In the genomic region with DNA sequence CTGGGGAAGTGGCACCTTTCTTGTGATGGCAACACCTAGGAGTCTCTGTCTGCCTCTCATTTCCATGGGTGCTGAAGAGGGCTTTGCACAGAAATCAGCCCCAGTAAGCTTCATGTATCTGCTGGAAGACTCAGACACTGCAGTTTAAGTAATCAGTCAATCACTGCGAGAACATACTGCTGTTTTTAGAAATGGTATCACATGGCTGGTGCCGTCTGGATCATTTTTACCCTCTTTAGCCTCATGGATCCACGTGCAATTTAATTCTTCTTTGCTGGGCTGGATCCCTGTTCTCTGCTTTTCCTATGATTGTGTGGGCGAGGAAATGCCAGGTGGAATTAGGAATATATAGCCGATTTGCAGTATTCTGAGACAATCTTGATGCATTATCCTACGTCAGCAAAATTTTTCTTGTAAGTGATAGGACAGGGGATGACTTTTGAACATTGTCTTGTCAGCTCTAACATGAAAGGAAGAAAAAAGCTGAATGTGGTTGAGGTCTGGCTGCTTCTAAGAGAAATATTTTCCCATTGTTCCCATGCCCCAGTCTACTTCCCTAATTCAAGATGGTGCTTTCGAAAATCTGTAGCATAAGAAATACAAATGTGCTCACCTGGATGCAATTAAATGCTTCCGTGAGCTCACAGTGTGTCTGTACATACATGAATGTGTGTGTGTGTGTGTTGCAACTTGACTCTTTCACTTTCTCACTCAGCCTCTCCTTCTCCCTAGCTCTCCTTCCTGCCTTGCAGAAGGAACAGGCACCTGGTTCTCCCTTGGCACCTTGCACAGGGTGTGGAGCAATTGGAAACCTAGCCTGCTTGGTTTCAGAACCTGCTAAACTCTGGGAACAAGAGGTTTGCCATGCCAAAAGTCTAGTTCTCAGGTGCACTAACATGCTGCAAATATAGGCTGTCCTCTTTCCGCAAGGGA, we compare ENCODE assay signal across 23 cellular contexts.
DNase-seq lines count a peak whose midpoint lies in the region; ATAC-seq, FAIRE-seq and TF ChIP-seq lines count a peak whose summit lies in the region.
"Had no signal": no experiment of that assay in that cellular context is flagged by ENCODE, and none has a peak within 500 bp of the region (broad histone marks: within the 10 kb centered on the region; RNA-seq: fewer than 3 reads in every experiment).

No MANE protein-coding gene starts in this region.

- H3K4me2 ChIP-seq in HepG2 (ENCODE audit: low read depth, low read length) (no peak overlapping the region), K562 (ENCODE audit: insufficient read depth, low read length) (no peak overlapping the region)

- H4K20me1 ChIP-seq in HepG2 (ENCODE audit: insufficient read depth, low read length) (no peaks in the 10 kb centered on the region; the same call in 1 of the 2 replicates), K562 (replicated peaks; ENCODE audit: control insufficient read depth, insufficient read depth, low read length) (no peaks in the 10 kb centered on the region)

- H2AFZ ChIP-seq in HepG2 (ENCODE audit: low read length) (no peak overlapping the region), K562 (ENCODE audit: low read depth, low read length) (no peak overlapping the region)

- H3K27me3 Mint-ChIP-seq in WTC11 (ENCODE audit: low read depth): peaks cover 5% of the 10 kb centered on the region

- H3K4me1 Mint-ChIP-seq in WTC11: peaks cover 13% of the 10 kb centered on the region

- TF ChIP-seq CTCF in HepG2 (CRISPR knock-in tag; IDR thresholded peaks at IDR 0.05) (no peak), right lobe of liver (IDR thresholded peaks at IDR 0.05) (no peak), K562 (IDR thresholded peaks at IDR 0.05 in 2 of 3, conservative IDR thresholded peaks at IDR 0.05 in 1 of 3; ENCODE audit: insufficient read depth in 2 of 3, low read depth in 1 of 3, low read length in 3 of 3) (no peak), WTC11 (IDR thresholded peaks at IDR 0.05) (no peak), RWPE1 (conservative IDR thresholded peaks at IDR 0.05; ENCODE audit: low read depth) (no peak)

- no peaks in the 10 kb centered on the region for H3K79me2 ChIP-seq in HepG2 (ENCODE audit: insufficient read depth, low read length)
- H3K79me2 ChIP-seq in K562 (ENCODE audit: control insufficient read depth, insufficient read depth, low read length): no peaks in the 10 kb centered on the region

- H3K4me3 Mint-ChIP-seq in WTC11: no peak overlapping the region
- H3K4me3 Mint-ChIP-seq: CD14-positive monocyte; CD8-positive, alpha-beta T cell; IgD-negative memory B cell had no signal

- TF ChIP-seq RAD21 in HepG2 (CRISPR knock-in tag; IDR thresholded peaks at IDR 0.05): no peak
- no peak for TF ChIP-seq RAD21 in K562 (CRISPR knock-in tag; conservative IDR thresholded peaks at IDR 0.05 in 1 of 2, IDR thresholded peaks at IDR 0.05 in 1 of 2)

- CTCF ChIA-PET in HepG2 (lab: Yijun Ruan, JAX; ENCODE audit: low intra/inter-chr PET ratio, low total read pairs) (no interaction called here), K562 (lab: Yijun Ruan, JAX; ENCODE audit: low intra/inter-chr PET ratio) (no interaction called here), WTC11 (lab: Charles Lee) (interaction anchor here (0.7 to 1.7 kb wide), 8 partner anchors 16 to 554 kb away, joined by 3 to 5 read pairs (median 3); no protein-coding TSS in a partner anchor), RWPE1 (lab: Yijun Ruan, JAX) (interaction anchor here (0.6 to 0.8 kb wide), 3 partner anchors 17 to 254 kb away, joined by 3 read pairs; no protein-coding TSS in a partner anchor)

- H3K4me3 ChIP-seq in HepG2 (replicated peaks in 1 of 3; ENCODE audit: insufficient read depth in 1 of 3, low read depth in 2 of 3, low read length in 3 of 3) (no peak overlapping the region), right lobe of liver (no peak overlapping the region), K562 (no peak overlapping the region)
- H3K4me3 ChIP-seq: HAP-1 had no signal

- FAIRE-seq in HepG2 (lab: Jason Lieb, UNC) (no peak), K562 (lab: Jason Lieb, UNC) (no peak)
- FAIRE-seq: A204.1, D721Med, GM12892, GM19239 had no signal

- H3K9me3 Mint-ChIP-seq in WTC11: no peaks in the 10 kb centered on the region
- H3K9me3 Mint-ChIP-seq: CD8-positive, alpha-beta T cell had no signal

- WGBS in HepG2 (ENCODE audit: low lambda C conversion rate): 15% methylated on average over 9 of the region's 9 CpGs
- 53% methylated on average over 9 of the region's 9 CpGs for WGBS in right lobe of liver (ENCODE audit: insufficient coverage, low coverage, low lambda C conversion rate, missing lambda C conversion rate)
- 0% methylated on average over 8 of the region's 9 CpGs for WGBS in K562 (ENCODE audit: insufficient coverage, low coverage, missing lambda C conversion rate)

- no peaks in the 10 kb centered on the region for H3K9me1 ChIP-seq in K562 (ENCODE audit: control insufficient read depth, insufficient read depth, low read length)

- TF ChIP-seq EP300 in HepG2 (IDR thresholded peaks at IDR 0.05; ENCODE audit: low read depth in 2 of 2, low read length in 2 of 2) (no peak), HepG2 (CRISPR knock-in tag; IDR thresholded peaks at IDR 0.05; ENCODE audit: borderline replicate concordance) (no peak), K562 (IDR thresholded peaks at IDR 0.05; ENCODE audit: low read length) (no peak)

- H3K36me3 ChIP-seq in HepG2 (replicated peaks in 1 of 2; ENCODE audit: control insufficient read depth in 1 of 2, insufficient read depth in 2 of 2, low read length in 2 of 2): no peaks in the 10 kb centered on the region
- no peaks in the 10 kb centered on the region for H3K36me3 ChIP-seq in right lobe of liver
- no peaks in the 10 kb centered on the region for H3K36me3 ChIP-seq in K562 (ENCODE audit: control insufficient read depth, insufficient read depth, low read length)
- H3K36me3 ChIP-seq: HAP-1 had no signal

- no peak overlapping the region for H3K27ac Mint-ChIP-seq in WTC11
- H3K27ac Mint-ChIP-seq: CD14-positive monocyte; CD8-positive, alpha-beta T cell; IgD-negative memory B cell had no signal

- in situ Hi-C loops in HepG2 (cut with HindIII; ENCODE audit: extremely low pct_ligation_motif_present, low pct_unique_long_range_greater_than_20kb) (loop anchor here (25.0 kb wide), 1 partner anchor 564 kb away; no protein-coding TSS in a partner anchor), K562 (cut with MboI) (loop anchor here (25.0 kb wide), 1 partner anchor 539 kb away; no protein-coding TSS in a partner anchor)

- no peaks in the 10 kb centered on the region for H3K4me1 ChIP-seq in HepG2 (ENCODE audit: insufficient read depth, low read length)
- no peaks in the 10 kb centered on the region for H3K4me1 ChIP-seq in right lobe of liver
- no peaks in the 10 kb centered on the region for H3K4me1 ChIP-seq in K562 (replicated peaks in 1 of 2; ENCODE audit: control insufficient read depth in 2 of 2, insufficient read depth in 2 of 2, low read length in 2 of 2)
- H3K4me1 ChIP-seq: HAP-1 had no signal

- DNase-seq in HepG2 (ENCODE audit: low spot score): no peak
- no peak for DNase-seq in right lobe of liver
- DNase-seq in K562 (ENCODE audit: extremely low read depth in 1 of 4, low spot score in 3 of 4): no peak
- no peak for DNase-seq in activated naive CD4-positive, alpha-beta T cell treated with anti-CD3 and anti-CD28 coated beads, Interleukin-2, amount 50 U/mL, for 16 hours
- no peak for DNase-seq in WTC11 (ENCODE audit: low spot score)
- DNase-seq in RWPE1 (ENCODE audit: low spot score): no peak
- DNase-seq: CD8-positive, alpha-beta T cell; COR-L47; DMS153; DMS79 treated with DMSO at 0.1 percent for 48 hours; EL; GDM1; GOT3 had no signal

- intact Hi-C loops in HepG2 (cut with micrococcal nuclease; ENCODE audit: unreplicated experiment): no loop called here
- intact Hi-C loops in right lobe of liver (cut with DNase I): no loop called here
- intact Hi-C loops in K562 (cut with micrococcal nuclease): loop anchor here (5.0 kb wide), 1 partner anchor 549 kb away; no protein-coding TSS in a partner anchor

- H3K36me3 Mint-ChIP-seq in WTC11: no peaks in the 10 kb centered on the region
- H3K36me3 Mint-ChIP-seq: CD14-positive monocyte; CD8-positive, alpha-beta T cell; IgD-negative memory B cell had no signal

- H3K9ac ChIP-seq in HepG2 (ENCODE audit: insufficient read depth, low read depth, low read length) (no peak overlapping the region), K562 (ENCODE audit: insufficient read depth in 1 of 2, low read depth in 2 of 2, low read length in 2 of 2) (no peak overlapping the region)

- TF ChIP-seq POLR2A in HepG2 (IDR thresholded peaks at IDR 0.05; ENCODE audit: insufficient read depth in 1 of 2, low read depth in 2 of 2, low read length in 2 of 2) (no peak), right lobe of liver (IDR thresholded peaks at IDR 0.05) (no peak), K562 (conservative IDR thresholded peaks at IDR 0.05) (no peak)

- no peak overlapping the region for H3K27ac ChIP-seq in HepG2 (ENCODE audit: extremely low read length, insufficient read depth, low read length)
- no peak overlapping the region for H3K27ac ChIP-seq in right lobe of liver
- no peak overlapping the region for H3K27ac ChIP-seq in K562 (ENCODE audit: extremely low read depth, low read depth, low read length)
- peak overlapping the region; percentile 33 for H3K27ac ChIP-seq in temporal lobe (ENCODE audit: low read depth, low read length)
- no peak overlapping the region for H3K27ac ChIP-seq in RWPE1
- H3K27ac ChIP-seq: HL-60 had no signal

- H3K27me3 ChIP-seq in HepG2 (ENCODE audit: control insufficient read depth in 1 of 2, insufficient read depth in 2 of 2, low read length in 2 of 2): no peaks in the 10 kb centered on the region
- H3K27me3 ChIP-seq in right lobe of liver: no peaks in the 10 kb centered on the region
- no peaks in the 10 kb centered on the region for H3K27me3 ChIP-seq in K562 (ENCODE audit: control insufficient read depth in 2 of 2, insufficient read depth in 2 of 2, low read length in 2 of 2)

- ATAC-seq in HepG2: no peak
- ATAC-seq in right lobe of liver: no peak
- ATAC-seq in K562: no peak
- peak; percentile 46 for ATAC-seq in esophagus mucosa
- no peak for ATAC-seq in WTC11
- ATAC-seq: CD8-positive, alpha-beta T cell had no signal

- no peaks in the 10 kb centered on the region for H3K9me3 ChIP-seq in HepG2 (ENCODE audit: low read length)
- H3K9me3 ChIP-seq in right lobe of liver: no peaks in the 10 kb centered on the region
- no peaks in the 10 kb centered on the region for H3K9me3 ChIP-seq in K562 (replicated peaks; ENCODE audit: control insufficient read depth, insufficient read depth, low read depth, low read length)
- H3K9me3 ChIP-seq: HAP-1 had no signal

- BruUV-seq in HepG2 (replicated peaks; lab: Mats Ljungman, UMichigan) (no TSS peak), K562 (replicated peaks; lab: Mats Ljungman, UMichigan) (no TSS peak)

- POLR2A ChIA-PET in HepG2 (lab: Yijun Ruan, JAX) (no interaction called here), K562 (lab: Yijun Ruan, JAX) (interaction anchor here (0.6 kb wide), 1 partner anchor 159 kb away, joined by 3 read pairs; no protein-coding TSS in a partner anchor), WTC11 (lab: Charles Lee) (no interaction called here), RWPE1 (lab: Yijun Ruan, JAX; ENCODE audit: low non-redundant PET) (no interaction called here)

TF ChIP-seq in HepG2, 621 proteins besides CTCF, POLR2A, EP300 and RAD21 (continues in another document):
- TF ChIP-seq ZFYVE20 (CRISPR knock-in tag; IDR thresholded peaks at IDR 0.05; ENCODE audit: borderline replicate concordance, low read depth): no peak

TF ChIP-seq in K562, 482 proteins besides CTCF, POLR2A, EP300 and RAD21 (continues in another document):
- peak; percentile 73 for TF ChIP-seq MAFK (IDR thresholded peaks at IDR 0.05; ENCODE audit: low read length)

Comparison
In these comparisons a context has a peak if more than half of its experiments do, and no peak if none do; other contexts are left out.
1. CTCF ChIA-PET loops: an anchor here in WTC11 (0.7 to 1.7 kb wide) and RWPE1 (0.6 to 0.8 kb wide); none called in HepG2 and K562.
2. Of the 241 proteins assayed by ChIP-seq in both HepG2 and K562: peak only in HepG2: MNT; only in K562: MAFG; in both: MAFF and MAFK; in neither: 237.